In genomic region chr19:55550321-55550650, GRCh38 we compare ENCODE assay signal across 14 cellular contexts. TPM values are rescaled to one million over a fixed set of nuclear protein-coding genes. Genes with fewer than 3 reads are reported as not detected.
DNase-seq lines count a peak whose midpoint lies in the region; ATAC-seq and TF ChIP-seq lines count a peak whose summit lies in the region.
"Had no signal": no experiment of that assay in that cellular context is flagged by ENCODE, and none has a peak within 500 bp of the region (broad histone marks: within the 10 kb centered on the region; RNA-seq: fewer than 3 reads in every experiment).

No MANE protein-coding gene starts in this region.

- H3K4me1 ChIP-seq in SJSA1 (replicated peaks) (peaks cover 50% of the 10 kb centered on the region), psoas muscle (peaks cover 66% of the 10 kb centered on the region)

- no peak for ATAC-seq in psoas muscle
- no peak for ATAC-seq in GM21390 (IDR thresholded peaks at IDR 0.05; ENCODE audit: unreplicated experiment)
- ATAC-seq in left lobe of liver, result no peak

- H3K9me3 ChIP-seq in SJSA1 (replicated peaks) (no peaks in the 10 kb centered on the region), psoas muscle (no peaks in the 10 kb centered on the region)

- H3K4me3 ChIP-seq in H7 (ENCODE audit: insufficient read depth, low read depth, low read length), result peak overlapping the region; percentile 52
- H3K4me3 ChIP-seq in SJSA1, result no peak overlapping the region
- H3K4me3 ChIP-seq in iPS-11a (ENCODE audit: low read depth, low read length), result peak overlapping the region; percentile 36
- peak overlapping the region; percentile 56 for H3K4me3 ChIP-seq in psoas muscle

- H3K27me3 ChIP-seq in H7 (ENCODE audit: control insufficient read depth, insufficient read depth, low read length) (no peaks in the 10 kb centered on the region), SJSA1 (replicated peaks) (no peaks in the 10 kb centered on the region), psoas muscle (ENCODE audit: insufficient read depth in 3 of 3, low read length in 2 of 3) (no peaks in the 10 kb centered on the region)

- intact Hi-C loops in psoas muscle (cut with DNase I), result no loop called here

- DNase-seq in H7 (peak; percentile 65), SJSA1 (ENCODE audit: low read depth in 1 of 2, low spot score in 2 of 2) (peak in 1 of 2 experiments; percentile 34), psoas muscle (no peak), NCI-H1105 (lab: John Stamatoyannopoulos, UW) (no peak), left lobe of liver (ENCODE audit: low spot score) (no peak)
- no peak for DNase-seq in activated CD4-positive, alpha-beta T cell treated with anti-CD3 and anti-CD28 coated beads for 1 hour
- DNase-seq: amniotic stem cell, COR-L47, SIG-M5 had no signal

- no peak for TF ChIP-seq CTCF in psoas muscle (IDR thresholded peaks at IDR 0.05)

- H3K27ac ChIP-seq in SJSA1 (peak overlapping the region; percentile 87), psoas muscle (peak overlapping the region; percentile 94)

- 24 to 37% (median 27%) methylated on average over 7 of the region's 7 CpGs for WGBS in psoas muscle, 3 donors

- no peaks in the 10 kb centered on the region for H3K36me3 ChIP-seq in H7 (replicated peaks; ENCODE audit: control insufficient read depth, insufficient read depth, low read length)
- H3K36me3 ChIP-seq in SJSA1, result no peaks in the 10 kb centered on the region
- H3K36me3 ChIP-seq in psoas muscle (ENCODE audit: insufficient read depth in 1 of 2, low read depth in 1 of 2), result no peaks in the 10 kb centered on the region

RNA-seq across cellular contexts. Expression of gene SBK3, which starts 4.9 kb away (rescaled TPM):
- 0.17 and 2.4 TPM in 2 replicates for total RNA-seq in H7 (2014; rRNA removed; shearing (Covaris generic))
- total RNA-seq in SJSA1 (2014; rRNA removed; shearing (Covaris generic)), result 0.32 TPM in 1 of 2 replicates, not detected in the other
- total RNA-seq in psoas muscle (10 to 100 TPM in 2 of 4 donors, 1 to 10 TPM in 1, under 1 TPM in 1; 0.79 to 30.8 (median 7.6) TPM), left lobe of liver (not detected)
- polyA plus RNA-seq in psoas muscle, result 10 to 100 TPM in 1 of 3 donors, 1 to 10 TPM in 2; 5.4 to 10.6 (median 7.9) TPM
- total RNA-seq: HT1080, temporal lobe had no signal

RNA-seq across cellular contexts. Expression of gene SBK2, which starts 13.4 kb away (rescaled TPM):
- 4.0 and 4.6 TPM in 2 replicates for total RNA-seq in H7 (2014; rRNA removed; shearing (Covaris generic))
- total RNA-seq in SJSA1 (2014; rRNA removed; shearing (Covaris generic)), result not detected in 2 replicates
- 10 to 100 TPM in 1 of 4 donors, 1 to 10 TPM in 2, under 1 TPM in 1; 0.59 to 13.4 (median 3.7) TPM for total RNA-seq in psoas muscle
- polyA plus RNA-seq in psoas muscle, result 1 to 10 TPM in 1 of 3 donors, under 1 TPM in 2; 0.14 to 1.1 (median 0.91) TPM
- not detected for total RNA-seq in left lobe of liver
- total RNA-seq: HT1080, NCI-H460, temporal lobe had no signal

RNA-seq across cellular contexts. Expression of gene ZNF579, which starts 30.4 kb away (rescaled TPM):
- 17.2 and 20.5 TPM in 2 replicates for total RNA-seq in H7 (2014; rRNA removed; shearing (Covaris generic))
- total RNA-seq in SJSA1 (2014; rRNA removed; shearing (Covaris generic)), result 7.2 and 12.7 TPM in 2 replicates
- 10 to 100 TPM; 21.8 to 81.6 (median 29.5) TPM for total RNA-seq in psoas muscle
- 10 to 100 TPM in 2 of 3 donors, 1 to 10 TPM in 1; 4.2 to 22.9 (median 14.2) TPM for polyA plus RNA-seq in psoas muscle
- 4.5 TPM for total RNA-seq in left lobe of liver

RNA-seq across cellular contexts. Expression of gene FIZ1, which starts 49.0 kb away (rescaled TPM):
- 4.3 and 4.7 TPM in 2 replicates for total RNA-seq in H7 (2014; rRNA removed; shearing (Covaris generic))
- total RNA-seq in SJSA1 (2014; rRNA removed; shearing (Covaris generic)), result 2.4 and 5.4 TPM in 2 replicates
- total RNA-seq in psoas muscle, result 10 to 100 TPM in 3 of 4 donors, 1 to 10 TPM in 1; 9.9 to 23.7 (median 13.2) TPM
- polyA plus RNA-seq in psoas muscle, result 10 to 100 TPM; 10.8 to 12.1 (median 11.5) TPM
- total RNA-seq in left lobe of liver, result 6.7 TPM

RNA-seq across cellular contexts. Expression of gene ZNF524, which starts 49.8 kb away (rescaled TPM):
- total RNA-seq in H7 (2014; rRNA removed; shearing (Covaris generic)), result 11.2 and 13.6 TPM in 2 replicates
- total RNA-seq in SJSA1 (2014; rRNA removed; shearing (Covaris generic)), result 3.8 and 15.5 TPM in 2 replicates
- total RNA-seq in psoas muscle (10 to 100 TPM; 21.4 to 32.0 (median 24.5) TPM), left lobe of liver (13.2 TPM)
- polyA plus RNA-seq in psoas muscle, result 10 to 100 TPM; 38.6 to 52.5 (median 41.4) TPM
